ENCODE assay signal across 34 cellular contexts in genomic region chr17:63534816-63535455, GRCh38. TPM values are rescaled to one million over a fixed set of nuclear protein-coding genes. Genes with fewer than 3 reads are reported as not detected.
"Had no signal": no experiment of that assay in that cellular context is flagged by ENCODE, and none has a peak within 500 bp of the region (broad histone marks: within the 10 kb centered on the region; RNA-seq: fewer than 3 reads in every experiment).

No MANE protein-coding gene starts in this region.

- H3K9me3 ChIP-seq: Peyer's patch had no signal

- H3K36me3 ChIP-seq: Peyer's patch had no signal

- H3K36me3 Mint-ChIP-seq: activated naive CD4-positive, alpha-beta T cell treated with anti-CD3 and anti-CD28 coated beads, Interleukin-2, amount 10 ng/mL, durations not matched to agents 7 days and 5 days; activated naive CD8-positive, alpha-beta T cell; brain had no signal

- H3K9me3 Mint-ChIP-seq: activated CD4-positive, alpha-beta T cell treated with anti-CD3 and anti-CD28 coated beads, Interleukin-2, amount 10 ng/mL, durations not matched to agents 24 days and 14 days; activated naive CD4-positive, alpha-beta T cell treated with anti-CD3 and anti-CD28 coated beads, Interleukin-2, amount 10 ng/mL, durations not matched to agents 7 days and 5 days; activated naive CD8-positive, alpha-beta T cell treated with anti-CD3 and anti-CD28 coated beads, Interleukin-2, amount 50 U/mL, for 24 hours; activated T-cell treated with anti-CD3 and anti-CD28 coated beads, Interleukin-2, amount 50 U/mL, for 24 hours; activated T-helper 2 cell treated with anti-CD3 and anti-CD28 coated beads, Interferon-gamma antibody, Interleukin-2, Interleukin-4, amounts not matched to agents 10 μg/mL and 5 μg/mL and 100 μg/mL, durations not matched to agents 14 hours and 24 hours and 36 hours; central memory CD8-positive, alpha-beta T cell; T-helper 1 cell treated with Interleukin-12 subunit alpha and Interleukin-12 subunit beta and Interleukin-4 antibody, amounts not matched to agents 30 μg/mL and 1 μg/mL, for 36 hours; T-helper 2 cell treated with Interferon-gamma antibody and Interleukin-4, amounts not matched to agents 5 μg/mL and 100 μg/mL, for 36 hours had no signal

- H3K4me2 ChIP-seq: KMS-11 had no signal

- H3K27ac ChIP-seq: KMS-11, Peyer's patch had no signal

- DNase-seq: activated CD4-positive, alpha-beta T cell treated with anti-CD3 and anti-CD28 coated beads, Interleukin-2, amount 10 ng/mL, durations not matched to agents 24 days and 14 days; activated CD4-positive, alpha-beta T cell treated with anti-CD3 and anti-CD28 coated beads, Interleukin-2, amount 50 U/mL, for 48 hours; activated CD8-positive, alpha-beta T cell treated with anti-CD3 and anti-CD28 coated beads, Interleukin-2, amount 10 ng/mL, durations not matched to agents 7 days and 5 days; activated gamma-delta T cell treated with Interleukin-2 at 50 U/mL for 16 hours; activated naive CD4-positive, alpha-beta T cell treated with anti-CD3 and anti-CD28 coated beads, Interleukin-2, amount 10 ng/mL, durations not matched to agents 7 days and 5 days; activated naive CD8-positive, alpha-beta T cell treated with anti-CD3 and anti-CD28 coated beads, Interleukin-2, amount 50 U/mL, for 24 hours; activated T-cell treated with anti-CD3 and anti-CD28 coated beads, Interleukin-2, amount 50 U/mL, for 24 hours; anterior cingulate cortex; MM.1S; MV-4-11; NCI-H1092 treated with DMSO at 0.1 percent for 48 hours; NCI-H1417; NCI-H146; NCI-H187; NCI-H2029 treated with DMSO at 0.1 percent for 48 hours; NCI-H2107; NCI-H2171; NCI-H510A; NCI-H526; NCI-H748 treated with DMSO at 0.1 percent for 48 hours; NK-92 treated with Interleukin-12 subunit alpha and Interleukin-12 subunit beta, amount 100 ng/mL, for 24 hours; PC-3; Peyer's patch; Right ventricle myocardium superior; RPMI8226 had no signal

- H3K4me3 ChIP-seq: Peyer's patch had no signal

- ATAC-seq: activated CD8-positive, alpha-beta T cell treated with anti-CD3 and anti-CD28 coated beads, Interleukin-2, amount 10 ng/mL, durations not matched to agents 7 days and 5 days; activated naive CD8-positive, alpha-beta T cell treated with anti-CD3 and anti-CD28 coated beads, Interleukin-2, amount 50 U/mL, for 24 hours; PC-3 had no signal

- H3K4me3 Mint-ChIP-seq: activated CD4-positive, alpha-beta T cell treated with anti-CD3 and anti-CD28 coated beads, Interleukin-2, amount 10 ng/mL, durations not matched to agents 24 days and 14 days; activated CD8-positive, alpha-beta T cell treated with anti-CD3 and anti-CD28 coated beads, Interleukin-2, amount 10 ng/mL, durations not matched to agents 7 days and 5 days; activated naive CD4-positive, alpha-beta T cell treated with anti-CD3 and anti-CD28 coated beads, Interleukin-2, amount 10 ng/mL, durations not matched to agents 7 days and 5 days; activated naive CD8-positive, alpha-beta T cell; activated naive CD8-positive, alpha-beta T cell treated with anti-CD3 and anti-CD28 coated beads, Interleukin-2, amount 50 U/mL, for 24 hours; activated T-cell treated with anti-CD3 and anti-CD28 coated beads, Interleukin-2, amount 50 U/mL, for 24 hours; brain; central memory CD8-positive, alpha-beta T cell; T-helper 1 cell treated with Interleukin-12 subunit alpha and Interleukin-12 subunit beta and Interleukin-4 antibody, amounts not matched to agents 30 μg/mL and 1 μg/mL, for 36 hours; T-helper 2 cell treated with Interferon-gamma antibody and Interleukin-4, amounts not matched to agents 5 μg/mL and 100 μg/mL, for 36 hours had no signal

- H3K4me1 Mint-ChIP-seq: activated CD4-positive, alpha-beta T cell treated with anti-CD3 and anti-CD28 coated beads, Interleukin-2, amount 10 ng/mL, durations not matched to agents 24 days and 14 days had no signal

- H3K27ac Mint-ChIP-seq: activated CD4-positive, alpha-beta T cell treated with anti-CD3 and anti-CD28 coated beads, Interleukin-2, amount 10 ng/mL, durations not matched to agents 24 days and 14 days; activated CD8-positive, alpha-beta T cell treated with anti-CD3 and anti-CD28 coated beads, Interleukin-2, amount 10 ng/mL, durations not matched to agents 7 days and 5 days; activated naive CD4-positive, alpha-beta T cell treated with anti-CD3 and anti-CD28 coated beads, Interleukin-2, amount 10 ng/mL, durations not matched to agents 7 days and 5 days; activated naive CD8-positive, alpha-beta T cell; activated naive CD8-positive, alpha-beta T cell treated with anti-CD3 and anti-CD28 coated beads, Interleukin-2, amount 50 U/mL, for 24 hours; activated T-cell treated with anti-CD3 and anti-CD28 coated beads, Interleukin-2, amount 50 U/mL, for 24 hours; activated T-helper 2 cell treated with anti-CD3 and anti-CD28 coated beads, Interferon-gamma antibody, Interleukin-2, Interleukin-4, amounts not matched to agents 10 μg/mL and 5 μg/mL and 100 μg/mL, durations not matched to agents 14 hours and 24 hours and 36 hours; brain; T-helper 1 cell treated with Interleukin-12 subunit alpha and Interleukin-12 subunit beta and Interleukin-4 antibody, amounts not matched to agents 30 μg/mL and 1 μg/mL, for 36 hours; T-helper 2 cell treated with Interferon-gamma antibody and Interleukin-4, amounts not matched to agents 5 μg/mL and 100 μg/mL, for 36 hours had no signal

- H3K9ac ChIP-seq: KMS-11 had no signal

RNA-seq across cellular contexts. Expression of gene KCNH6, which starts 11.8 kb away (rescaled TPM):
- total RNA-seq: activated CD4-positive, alpha-beta T cell treated with anti-CD3 and anti-CD28 coated beads, Interleukin-2, amount 10 ng/mL, durations not matched to agents 24 days and 14 days; activated CD8-positive, alpha-beta T cell treated with anti-CD3 and anti-CD28 coated beads, Interleukin-2, amount 10 ng/mL, durations not matched to agents 7 days and 5 days; activated T-helper 2 cell treated with anti-CD3 and anti-CD28 coated beads, Interferon-gamma antibody, Interleukin-2, Interleukin-4, amounts not matched to agents 10 μg/mL and 5 μg/mL and 100 μg/mL, durations not matched to agents 14 hours and 24 hours and 36 hours; bronchial epithelial cell; LHCN-M2; PC-3; Right ventricle myocardium superior had no signal

RNA-seq across cellular contexts. Expression of gene ACE, which starts 58.1 kb away (rescaled TPM):
- total RNA-seq: activated CD4-positive, alpha-beta T cell treated with anti-CD3 and anti-CD28 coated beads, Interleukin-2, amount 10 ng/mL, durations not matched to agents 24 days and 14 days; activated T-helper 2 cell treated with anti-CD3 and anti-CD28 coated beads, Interferon-gamma antibody, Interleukin-2, Interleukin-4, amounts not matched to agents 10 μg/mL and 5 μg/mL and 100 μg/mL, durations not matched to agents 14 hours and 24 hours and 36 hours; bronchial epithelial cell had no signal
